Comparison of ENCODE assay signal across 10 cellular contexts in the genomic region with DNA sequence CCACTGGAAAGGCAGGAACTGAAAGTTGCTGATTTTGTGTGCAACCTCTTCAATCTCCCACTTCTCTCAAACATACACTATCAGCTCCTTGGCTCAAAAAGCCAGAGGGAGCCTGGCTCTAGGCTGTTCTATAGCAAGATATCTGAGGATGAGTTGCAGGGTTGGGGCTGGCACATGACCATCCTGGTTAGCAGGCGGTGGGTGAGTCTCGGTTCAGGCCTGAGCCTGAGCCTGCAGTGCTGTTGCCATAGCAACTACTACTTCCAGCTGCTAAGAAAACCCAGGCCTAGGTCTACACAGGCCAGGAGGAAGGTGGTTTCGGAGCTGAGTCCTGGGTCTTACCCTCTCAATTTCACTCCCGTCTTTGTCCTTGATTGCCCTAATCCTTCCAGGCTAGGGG. TPM values are rescaled to one million over a fixed set of nuclear protein-coding genes. Genes with fewer than 3 reads are reported as not detected.
DNase-seq lines count a peak whose midpoint lies in the region; ATAC-seq and TF ChIP-seq lines count a peak whose summit lies in the region.
"Had no signal": no experiment of that assay in that cellular context is flagged by ENCODE, and none has a peak within 500 bp of the region (broad histone marks: within the 10 kb centered on the region; RNA-seq: fewer than 3 reads in every experiment).

No MANE protein-coding gene starts in this region.

- POLR2A ChIA-PET in activated CD4-positive, alpha-beta memory T cell treated with anti-CD3 and anti-CD28 coated beads for 36 hours (lab: Charles Lee) = no interaction called here
- POLR2A ChIA-PET in activated CD4-positive, alpha-beta memory T cell treated with anti-CD3 and anti-CD28 coated beads, Interleukin-2, amount 10 ng/mL, durations not matched to agents 7 days and 5 days (lab: Charles Lee) = no interaction called here
- POLR2A ChIA-PET in activated CD8-positive, alpha-beta T cell treated with anti-CD3 and anti-CD28 coated beads for 36 hours (lab: Charles Lee) = no interaction called here

- no peaks in the 10 kb centered on the region for H3K9me3 Mint-ChIP-seq in activated CD4-positive, alpha-beta memory T cell treated with anti-CD3 and anti-CD28 coated beads for 36 hours
- no peaks in the 10 kb centered on the region for H3K9me3 Mint-ChIP-seq in activated CD4-positive, alpha-beta memory T cell treated with anti-CD3 and anti-CD28 coated beads, Interleukin-2, amount 10 ng/mL, durations not matched to agents 7 days and 5 days
- H3K9me3 Mint-ChIP-seq in activated CD8-positive, alpha-beta T cell treated with anti-CD3 and anti-CD28 coated beads for 36 hours = peaks cover 4% of the 10 kb centered on the region

- DNase-seq in activated CD4-positive, alpha-beta memory T cell treated with anti-CD3 and anti-CD28 coated beads for 36 hours = peak; percentile 27
- DNase-seq in activated CD4-positive, alpha-beta memory T cell treated with anti-CD3 and anti-CD28 coated beads, Interleukin-2, amount 10 ng/mL, durations not matched to agents 7 days and 5 days = no peak
- peak; percentile 23 for DNase-seq in activated CD8-positive, alpha-beta T cell treated with anti-CD3 and anti-CD28 coated beads for 36 hours
- peak; percentile 56 to 73 for DNase-seq in foreskin fibroblast
- DNase-seq in spleen = no peak
- DNase-seq in NCI-H146 (lab: John Stamatoyannopoulos, UW) = no peak
- no peak for DNase-seq in OCI-M2 (lab: John Stamatoyannopoulos, UW; ENCODE audit: unreplicated experiment)
- DNase-seq: stimulated activated CD4-positive, alpha-beta T cell treated with anti-CD3 and anti-CD28 coated beads, Interleukin-4, amount 100 ng/mL, for 24 hours had no signal

- H3K27me3 Mint-ChIP-seq in activated CD4-positive, alpha-beta memory T cell treated with anti-CD3 and anti-CD28 coated beads for 36 hours = no peaks in the 10 kb centered on the region
- no peaks in the 10 kb centered on the region for H3K27me3 Mint-ChIP-seq in activated CD4-positive, alpha-beta memory T cell treated with anti-CD3 and anti-CD28 coated beads, Interleukin-2, amount 10 ng/mL, durations not matched to agents 7 days and 5 days
- H3K27me3 Mint-ChIP-seq in activated CD8-positive, alpha-beta T cell treated with anti-CD3 and anti-CD28 coated beads for 36 hours = no peaks in the 10 kb centered on the region

- H3K27ac Mint-ChIP-seq in activated CD4-positive, alpha-beta memory T cell treated with anti-CD3 and anti-CD28 coated beads for 36 hours = no peak overlapping the region
- H3K27ac Mint-ChIP-seq in activated CD4-positive, alpha-beta memory T cell treated with anti-CD3 and anti-CD28 coated beads, Interleukin-2, amount 10 ng/mL, durations not matched to agents 7 days and 5 days = no peak overlapping the region
- H3K27ac Mint-ChIP-seq in activated CD8-positive, alpha-beta T cell treated with anti-CD3 and anti-CD28 coated beads for 36 hours = no peak overlapping the region

- no peak overlapping the region for H3K4me3 ChIP-seq in foreskin fibroblast (ENCODE audit: low read depth in 1 of 2, low read length in 2 of 2)
- no peak overlapping the region for H3K4me3 ChIP-seq in spleen

- CTCF ChIA-PET in activated CD4-positive, alpha-beta memory T cell treated with anti-CD3 and anti-CD28 coated beads for 36 hours (lab: Charles Lee) = interaction anchor here (2.2 kb wide), 1 partner anchor 37 kb away, joined by 8 read pairs; no protein-coding TSS in a partner anchor
- CTCF ChIA-PET in activated CD4-positive, alpha-beta memory T cell treated with anti-CD3 and anti-CD28 coated beads, Interleukin-2, amount 10 ng/mL, durations not matched to agents 7 days and 5 days (lab: Charles Lee) = no interaction called here
- CTCF ChIA-PET in activated CD8-positive, alpha-beta T cell treated with anti-CD3 and anti-CD28 coated beads for 36 hours (lab: Charles Lee) = interaction anchor here (1.1 to 1.5 kb wide), 3 partner anchors 11 to 149 kb away, joined by 3 to 5 read pairs (median 3); no protein-coding TSS in a partner anchor

- H3K9me3 ChIP-seq in spleen = no peaks in the 10 kb centered on the region

- no peaks in the 10 kb centered on the region for H3K27me3 ChIP-seq in spleen (replicated peaks in 1 of 7)

- TF ChIP-seq POLR2A in spleen (IDR thresholded peaks at IDR 0.05) = no peak

- intact Hi-C loops in activated CD4-positive, alpha-beta memory T cell treated with anti-CD3 and anti-CD28 coated beads for 36 hours (cut with micrococcal nuclease) = no loop called here
- intact Hi-C loops in activated CD8-positive, alpha-beta T cell treated with anti-CD3 and anti-CD28 coated beads for 36 hours (cut with micrococcal nuclease) = no loop called here
- intact Hi-C loops in spleen (cut with DNase I; ENCODE audit: low total_unique reads) = no loop called here

- WGBS in spleen, 5 donors = 60 to 62% (median 61%) methylated on average over 4 of the region's 4 CpGs

- peaks cover 6 to 28% (median 18%) of the 10 kb centered on the region in 6 donors for H3K4me1 ChIP-seq in spleen

- H3K36me3 Mint-ChIP-seq in activated CD4-positive, alpha-beta memory T cell treated with anti-CD3 and anti-CD28 coated beads for 36 hours = no peaks in the 10 kb centered on the region
- H3K36me3 Mint-ChIP-seq in activated CD4-positive, alpha-beta memory T cell treated with anti-CD3 and anti-CD28 coated beads, Interleukin-2, amount 10 ng/mL, durations not matched to agents 7 days and 5 days (ENCODE audit: low read depth) = no peaks in the 10 kb centered on the region
- no peaks in the 10 kb centered on the region for H3K36me3 Mint-ChIP-seq in activated CD8-positive, alpha-beta T cell treated with anti-CD3 and anti-CD28 coated beads for 36 hours (ENCODE audit: low read depth)

- H3K36me3 ChIP-seq in spleen = no peaks in the 10 kb centered on the region

- H3K4me1 Mint-ChIP-seq in activated CD4-positive, alpha-beta memory T cell treated with anti-CD3 and anti-CD28 coated beads for 36 hours (ENCODE audit: low read depth) = peaks cover 26% of the 10 kb centered on the region
- peaks cover 16% of the 10 kb centered on the region for H3K4me1 Mint-ChIP-seq in activated CD4-positive, alpha-beta memory T cell treated with anti-CD3 and anti-CD28 coated beads, Interleukin-2, amount 10 ng/mL, durations not matched to agents 7 days and 5 days
- peaks cover 29% of the 10 kb centered on the region for H3K4me1 Mint-ChIP-seq in activated CD8-positive, alpha-beta T cell treated with anti-CD3 and anti-CD28 coated beads for 36 hours (ENCODE audit: low read depth)

- no peak overlapping the region for H3K4me3 Mint-ChIP-seq in activated CD4-positive, alpha-beta memory T cell treated with anti-CD3 and anti-CD28 coated beads for 36 hours
- H3K4me3 Mint-ChIP-seq in activated CD4-positive, alpha-beta memory T cell treated with anti-CD3 and anti-CD28 coated beads, Interleukin-2, amount 10 ng/mL, durations not matched to agents 7 days and 5 days = no peak overlapping the region
- no peak overlapping the region for H3K4me3 Mint-ChIP-seq in activated CD8-positive, alpha-beta T cell treated with anti-CD3 and anti-CD28 coated beads for 36 hours

- H3K27ac ChIP-seq in spleen = peak overlapping the region in 5 of 8 donors; percentile 1 to 59 (median 39)
- H3K27ac ChIP-seq: C4-2B had no signal

- no peak for TF ChIP-seq CTCF in activated CD8-positive, alpha-beta T cell treated with anti-CD3 and anti-CD28 coated beads for 36 hours (IDR thresholded peaks at IDR 0.05)
- TF ChIP-seq CTCF in foreskin fibroblast (IDR thresholded peaks at IDR 0.05; ENCODE audit: low read depth, low read length) = no peak
- TF ChIP-seq CTCF in spleen (IDR thresholded peaks at IDR 0.05 in 8 of 11, conservative IDR thresholded peaks at IDR 0.05 in 3 of 11) = no peak

- ATAC-seq in activated CD8-positive, alpha-beta T cell treated with anti-CD3 and anti-CD28 coated beads for 36 hours = peak; percentile 66
- no peak for ATAC-seq in HG03520 (IDR thresholded peaks at IDR 0.05; ENCODE audit: unreplicated experiment)

RNA-seq across cellular contexts. Expression of a gene that starts 39.0 kb away (rescaled TPM):
- 10 to 100 TPM; 65.9 to 67.1 TPM for total RNA-seq in activated CD4-positive, alpha-beta memory T cell treated with anti-CD3 and anti-CD28 coated beads for 36 hours
- total RNA-seq in activated CD4-positive, alpha-beta memory T cell treated with anti-CD3 and anti-CD28 coated beads, Interleukin-2, amount 10 ng/mL, durations not matched to agents 7 days and 5 days = 10 to 100 TPM; 56.5 to 59.1 TPM
- 10 to 100 TPM; 72.5 to 76.4 TPM for total RNA-seq in activated CD8-positive, alpha-beta T cell treated with anti-CD3 and anti-CD28 coated beads for 36 hours
- total RNA-seq in spleen = 10 to 100 TPM; 40.6 to 64.5 (median 57.4) TPM
- polyA plus RNA-seq in spleen = 10 to 100 TPM; 66.8 to 95.0 (median 83.3) TPM

RNA-seq across cellular contexts. Expression of a gene that starts 39.1 kb away (rescaled TPM):
- 1 to 10 TPM; 1.4 to 1.6 TPM for total RNA-seq in activated CD4-positive, alpha-beta memory T cell treated with anti-CD3 and anti-CD28 coated beads for 36 hours
- total RNA-seq in activated CD4-positive, alpha-beta memory T cell treated with anti-CD3 and anti-CD28 coated beads, Interleukin-2, amount 10 ng/mL, durations not matched to agents 7 days and 5 days = 1 to 10 TPM in 1 of 2 experiments, under 1 TPM in 1; 0.83 to 1.1 TPM
- 1 to 10 TPM; 1.1 to 1.6 TPM for total RNA-seq in activated CD8-positive, alpha-beta T cell treated with anti-CD3 and anti-CD28 coated beads for 36 hours
- 1 to 10 TPM in 6 of 7 donors, under 1 TPM in 1; 0.67 to 2.8 (median 1.1) TPM for total RNA-seq in spleen
- polyA plus RNA-seq in spleen = under 1 TPM; 0.39 to 0.64 (median 0.59) TPM

Comparison
In these comparisons a context has a peak if more than half of its experiments do, and no peak if none do; other contexts are left out.
1. DNase-seq: peak in activated CD4-positive, alpha-beta memory T cell treated with anti-CD3 and anti-CD28 coated beads for 36 hours (single experiment), activated CD8-positive, alpha-beta T cell treated with anti-CD3 and anti-CD28 coated beads for 36 hours (single experiment) and foreskin fibroblast (2 of 2); none in activated CD4-positive, alpha-beta memory T cell treated with anti-CD3 and anti-CD28 coated beads, Interleukin-2, amount 10 ng/mL, durations not matched to agents 7 days and 5 days (single experiment), spleen (single experiment), NCI-H146 (single experiment) and OCI-M2 (single experiment).